1 cellular context compared by ENCODE assay signal in the genomic region with DNA sequence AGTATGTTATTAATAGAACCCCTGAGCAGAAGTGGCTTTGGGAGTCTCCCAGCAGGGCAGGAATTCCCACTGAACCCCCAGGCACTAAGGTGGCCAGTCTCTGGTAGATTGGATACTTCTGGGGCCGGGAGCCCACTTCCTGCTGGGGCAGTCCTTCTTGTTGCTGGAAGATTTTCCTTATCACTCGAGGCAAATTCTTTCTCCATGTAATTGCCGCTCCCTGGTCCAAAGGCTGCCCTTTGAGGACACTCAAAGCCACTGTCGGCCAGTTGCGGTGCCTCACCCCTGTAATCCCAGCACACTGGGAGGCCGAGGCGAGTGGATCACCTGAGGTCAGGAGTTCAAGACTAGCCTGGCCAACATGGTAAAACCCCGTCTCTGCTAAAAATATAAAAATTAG.
TF ChIP-seq lines count a peak whose summit lies in the region.

No MANE protein-coding gene starts in this region.

TF ChIP-seq in HepG2, 621 proteins besides CTCF, POLR2A, EP300 and RAD21:
- peak; percentile 77 for TF ChIP-seq ZSCAN25 (CRISPR knock-in tag; IDR thresholded peaks at IDR 0.05)
- TF ChIP-seq, protein P1, sequence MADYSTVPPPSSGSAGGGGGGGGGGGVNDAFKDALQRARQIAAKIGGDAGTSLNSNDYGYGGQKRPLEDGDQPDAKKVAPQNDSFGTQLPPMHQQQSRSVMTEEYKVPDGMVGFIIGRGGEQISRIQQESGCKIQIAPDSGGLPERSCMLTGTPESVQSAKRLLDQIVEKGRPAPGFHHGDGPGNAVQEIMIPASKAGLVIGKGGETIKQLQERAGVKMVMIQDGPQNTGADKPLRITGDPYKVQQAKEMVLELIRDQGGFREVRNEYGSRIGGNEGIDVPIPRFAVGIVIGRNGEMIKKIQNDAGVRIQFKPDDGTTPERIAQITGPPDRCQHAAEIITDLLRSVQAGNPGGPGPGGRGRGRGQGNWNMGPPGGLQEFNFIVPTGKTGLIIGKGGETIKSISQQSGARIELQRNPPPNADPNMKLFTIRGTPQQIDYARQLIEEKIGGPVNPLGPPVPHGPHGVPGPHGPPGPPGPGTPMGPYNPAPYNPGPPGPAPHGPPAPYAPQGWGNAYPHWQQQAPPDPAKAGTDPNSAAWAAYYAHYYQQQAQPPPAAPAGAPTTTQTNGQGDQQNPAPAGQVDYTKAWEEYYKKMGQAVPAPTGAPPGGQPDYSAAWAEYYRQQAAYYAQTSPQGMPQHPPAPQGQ (CRISPR knock-in tag; IDR thresholded peaks at IDR 0.05; ENCODE audit: borderline replicate concordance): no peak
- no peak for TF ChIP-seq FOSL1 (CRISPR knock-in tag; IDR thresholded peaks at IDR 0.05; ENCODE audit: borderline replicate concordance)
